In the genomic region with DNA sequence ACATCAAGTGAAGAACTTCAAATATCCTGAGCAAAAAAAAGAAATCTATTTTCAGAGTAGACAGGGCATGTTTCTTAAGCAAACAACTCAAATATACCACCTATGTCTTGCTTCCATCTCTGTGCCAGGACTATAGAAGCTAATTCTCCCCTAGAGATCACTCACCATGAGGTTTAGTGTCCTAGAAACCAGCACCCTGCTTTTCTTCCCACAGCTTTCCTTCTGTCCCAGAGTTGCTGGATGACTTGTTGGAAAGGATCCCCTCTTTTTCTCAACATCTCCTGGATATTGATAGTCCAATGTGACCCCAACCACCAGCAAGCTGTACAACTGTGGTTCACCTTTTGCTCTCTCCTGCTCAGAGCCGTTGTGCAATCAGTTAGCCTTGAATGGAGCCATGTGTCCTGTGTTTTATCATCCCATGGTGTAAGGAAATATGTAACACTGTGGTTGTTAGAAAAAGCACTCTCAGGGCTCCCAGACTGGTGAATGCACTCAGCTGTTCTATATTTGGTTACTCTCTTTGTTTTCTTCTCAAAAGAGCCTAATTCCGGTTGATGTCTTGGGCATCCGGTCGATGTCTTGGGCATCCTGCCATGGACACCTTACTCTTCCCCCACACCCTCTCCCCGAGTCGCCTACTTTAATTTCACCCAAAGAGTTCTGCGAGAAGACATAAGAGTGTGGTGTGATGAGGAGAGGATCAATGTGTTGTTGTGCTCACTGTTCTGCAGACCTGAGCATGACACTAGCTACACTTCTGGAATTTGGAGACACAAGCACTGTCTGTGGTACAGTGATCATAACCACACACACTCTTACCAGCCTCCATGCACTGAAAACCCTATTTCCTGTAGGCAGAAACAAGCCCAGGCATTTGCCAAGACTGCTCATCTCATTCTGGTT, we compare ENCODE assay signal across 8 cellular contexts. TPM values are rescaled to one million over a fixed set of nuclear protein-coding genes. Genes with fewer than 3 reads are reported as not detected.
DNase-seq lines count a peak whose midpoint lies in the region; ATAC-seq and TF ChIP-seq lines count a peak whose summit lies in the region.

No MANE protein-coding gene starts in this region.

- DNase-seq in EH (ENCODE audit: low read depth) (peak; percentile 71), mesenchymal stem cell (peak; percentile 86), NCI-H1436 treated with DMSO at 0.1 percent for 48 hours (lab: John Stamatoyannopoulos, UW) (no peak), esophagus muscularis mucosa (ENCODE audit: extremely low spot score) (no peak)
- peak; percentile 46 for DNase-seq in activated naive CD8-positive, alpha-beta T cell treated with anti-CD3 and anti-CD28 coated beads, Interleukin-2, amount 10 ng/mL, durations not matched to agents 7 days and 5 days

- H3K4me3 ChIP-seq in mesenchymal stem cell (ENCODE audit: insufficient read depth in 1 of 2, low read depth in 1 of 2, low read length in 2 of 2) (no peak overlapping the region), esophagus muscularis mucosa (no peak overlapping the region)

- ATAC-seq in HG03460 (IDR thresholded peaks at IDR 0.05; ENCODE audit: unreplicated experiment) = peak; percentile 54
- ATAC-seq in activated naive CD8-positive, alpha-beta T cell treated with anti-CD3 and anti-CD28 coated beads, Interleukin-2, amount 10 ng/mL, durations not matched to agents 7 days and 5 days (ENCODE audit: low read depth) = peak; percentile 76
- ATAC-seq in GM19035 (IDR thresholded peaks at IDR 0.05; ENCODE audit: unreplicated experiment) = no peak
- ATAC-seq in HG02973 (IDR thresholded peaks at IDR 0.05; ENCODE audit: unreplicated experiment) = no peak

- H3K14ac ChIP-seq in mesenchymal stem cell (ENCODE audit: low read length in 2 of 2) = peak overlapping the region in 1 of 2 experiments; percentile 94

- TF ChIP-seq EP300 in esophagus muscularis mucosa (IDR thresholded peaks at IDR 0.05) = no peak

- no peak overlapping the region for H3K9ac ChIP-seq in mesenchymal stem cell (ENCODE audit: low read length)

- peak overlapping the region; percentile 19 to 69 for H3K4ac ChIP-seq in mesenchymal stem cell (ENCODE audit: low read depth in 1 of 2, low read length in 2 of 2)

- H2BK15ac ChIP-seq in mesenchymal stem cell (ENCODE audit: low read depth, poor library complexity, severe bottlenecking) = no peak overlapping the region

- H3K27me3 ChIP-seq in mesenchymal stem cell (ENCODE audit: control insufficient read depth in 1 of 2, insufficient read depth in 1 of 2, low read length in 2 of 2) (peaks cover 0 to 4% of the 10 kb centered on the region in 2 experiments), esophagus muscularis mucosa (no peaks in the 10 kb centered on the region)

- 81% methylated on average over 2 of the region's 7 CpGs for WGBS in mesenchymal stem cell
- 60% methylated on average over 6 of the region's 7 CpGs for WGBS in esophagus muscularis mucosa

- H3K4me3 Mint-ChIP-seq in activated naive CD8-positive, alpha-beta T cell treated with anti-CD3 and anti-CD28 coated beads, Interleukin-2, amount 10 ng/mL, durations not matched to agents 7 days and 5 days = peak overlapping the region; percentile 79

- H3K4me2 ChIP-seq in mesenchymal stem cell (ENCODE audit: low read length, poor library complexity, severe bottlenecking) = no peak overlapping the region

- no peak overlapping the region for H2AFZ ChIP-seq in mesenchymal stem cell (ENCODE audit: low read depth, low read length)

- H3K79me1 ChIP-seq in mesenchymal stem cell (replicated peaks; ENCODE audit: low read length, poor library complexity, severe bottlenecking) = no peaks in the 10 kb centered on the region

- intact Hi-C loops in esophagus muscularis mucosa (cut with DNase I) = loop anchor here (2.0 kb wide), 1 partner anchor 459 kb away; no protein-coding TSS in a partner anchor

- H3K9me3 Mint-ChIP-seq in activated naive CD8-positive, alpha-beta T cell treated with anti-CD3 and anti-CD28 coated beads, Interleukin-2, amount 10 ng/mL, durations not matched to agents 7 days and 5 days = no peaks in the 10 kb centered on the region

- H2BK120ac ChIP-seq in mesenchymal stem cell (ENCODE audit: low read depth, low read length) = peak overlapping the region; percentile 52

- peak overlapping the region; percentile 92 for H3K27ac Mint-ChIP-seq in activated naive CD8-positive, alpha-beta T cell treated with anti-CD3 and anti-CD28 coated beads, Interleukin-2, amount 10 ng/mL, durations not matched to agents 7 days and 5 days

- TF ChIP-seq CTCF in esophagus muscularis mucosa (IDR thresholded peaks at IDR 0.05) = no peak

- peaks cover 43% of the 10 kb centered on the region for H3K4me1 Mint-ChIP-seq in activated naive CD8-positive, alpha-beta T cell treated with anti-CD3 and anti-CD28 coated beads, Interleukin-2, amount 10 ng/mL, durations not matched to agents 7 days and 5 days

- H3K27ac ChIP-seq in mesenchymal stem cell (ENCODE audit: low read length, poor library complexity, severe bottlenecking) = peak overlapping the region; percentile 37
- no peak overlapping the region for H3K27ac ChIP-seq in esophagus muscularis mucosa (replicated peaks in 1 of 4)

- H3K23ac ChIP-seq in mesenchymal stem cell (ENCODE audit: low read length in 2 of 2) = peak overlapping the region in 1 of 2 experiments; percentile 94

- peak overlapping the region; percentile 89 to 98 for H2BK12ac ChIP-seq in mesenchymal stem cell (ENCODE audit: low read length in 2 of 2)

- peaks cover 6% of the 10 kb centered on the region for H3K4me1 ChIP-seq in mesenchymal stem cell (ENCODE audit: control insufficient read depth, insufficient read depth, low read depth, low read length)
- H3K4me1 ChIP-seq in esophagus muscularis mucosa = peaks cover 12 to 30% (median 27%) of the 10 kb centered on the region in 4 donors

- peak overlapping the region; percentile 15 for H2AK5ac ChIP-seq in mesenchymal stem cell (ENCODE audit: low read length, severe bottlenecking)

- H3K27me3 Mint-ChIP-seq in activated naive CD8-positive, alpha-beta T cell treated with anti-CD3 and anti-CD28 coated beads, Interleukin-2, amount 10 ng/mL, durations not matched to agents 7 days and 5 days = no peaks in the 10 kb centered on the region

- no peak overlapping the region for H2BK5ac ChIP-seq in mesenchymal stem cell (ENCODE audit: low read depth, low read length, poor library complexity, severe bottlenecking)

- no peaks in the 10 kb centered on the region for H3K36me3 ChIP-seq in mesenchymal stem cell (ENCODE audit: control insufficient read depth in 1 of 2, insufficient read depth in 2 of 2, low read depth in 1 of 2, low read length in 2 of 2)
- no peaks in the 10 kb centered on the region for H3K36me3 ChIP-seq in esophagus muscularis mucosa

- H3K18ac ChIP-seq in mesenchymal stem cell (ENCODE audit: low read depth in 1 of 2, low read length in 2 of 2) = peak overlapping the region; percentile 6 to 93

- no peak for TF ChIP-seq POLR2A in esophagus muscularis mucosa (IDR thresholded peaks at IDR 0.05; ENCODE audit: low read depth)

- POLR2A ChIA-PET in activated naive CD8-positive, alpha-beta T cell treated with anti-CD3 and anti-CD28 coated beads, Interleukin-2, amount 10 ng/mL, durations not matched to agents 7 days and 5 days (lab: Charles Lee) = interaction anchor here (1.0 to 1.2 kb wide), 4 partner anchors 9 to 387 kb away, joined by 3 to 4 read pairs (median 4); no protein-coding TSS in a partner anchor

- H4K91ac ChIP-seq in mesenchymal stem cell (ENCODE audit: low read length) = peak overlapping the region; percentile 90

- no peaks in the 10 kb centered on the region for H3K36me3 Mint-ChIP-seq in activated naive CD8-positive, alpha-beta T cell treated with anti-CD3 and anti-CD28 coated beads, Interleukin-2, amount 10 ng/mL, durations not matched to agents 7 days and 5 days

- H3K9me3 ChIP-seq in mesenchymal stem cell (ENCODE audit: control insufficient read depth, low read length) = no peaks in the 10 kb centered on the region
- no peaks in the 10 kb centered on the region for H3K9me3 ChIP-seq in esophagus muscularis mucosa

- H4K8ac ChIP-seq in mesenchymal stem cell (ENCODE audit: low read length) = peak overlapping the region; percentile 82

RNA-seq across cellular contexts. Expression of gene TNFSF4, which starts 1.7 kb away (rescaled TPM):
- total RNA-seq in activated naive CD8-positive, alpha-beta T cell treated with anti-CD3 and anti-CD28 coated beads, Interleukin-2, amount 10 ng/mL, durations not matched to agents 7 days and 5 days = 1 to 10 TPM; 4.0 TPM
- 37.8 TPM for polyA plus RNA-seq in mesenchymal stem cell (2013, experiment 1 of 2)
- polyA plus RNA-seq in mesenchymal stem cell (2013, experiment 2 of 2) = 39.2 TPM
- 1 to 10 TPM; 2.3 to 3.8 (median 3.3) TPM for total RNA-seq in esophagus muscularis mucosa

Comparison
In these comparisons a context has a peak if more than half of its experiments do, and no peak if none do; other contexts are left out.
1. DNase-seq: peak in EH (single experiment), activated naive CD8-positive, alpha-beta T cell treated with anti-CD3 and anti-CD28 coated beads, Interleukin-2, amount 10 ng/mL, durations not matched to agents 7 days and 5 days (single experiment) and mesenchymal stem cell (single experiment); none in NCI-H1436 treated with DMSO at 0.1 percent for 48 hours (single experiment) and esophagus muscularis mucosa (single experiment).
2. ATAC-seq: peak in HG03460 (single experiment) and activated naive CD8-positive, alpha-beta T cell treated with anti-CD3 and anti-CD28 coated beads, Interleukin-2, amount 10 ng/mL, durations not matched to agents 7 days and 5 days (single experiment); none in GM19035 (single experiment) and HG02973 (single experiment).